In genomic region chr14:89270439-89271227, GRCh38 we compare ENCODE assay signal across 14 cellular contexts.
DNase-seq lines count a peak whose midpoint lies in the region; ATAC-seq, FAIRE-seq and TF ChIP-seq lines count a peak whose summit lies in the region.
"Had no signal": no experiment of that assay in that cellular context is flagged by ENCODE, and none has a peak within 500 bp of the region (broad histone marks: within the 10 kb centered on the region; RNA-seq: fewer than 3 reads in every experiment).

No MANE protein-coding gene starts in this region.

- H3K36me3 ChIP-seq in kidney (ENCODE audit: control insufficient read depth in 1 of 2, insufficient read depth in 2 of 2, low read length in 2 of 2) (no peaks in the 10 kb centered on the region), brain microvascular endothelial cell (replicated peaks) (no peaks in the 10 kb centered on the region)

- DNase-seq in COLO668 (lab: John Stamatoyannopoulos, UW; ENCODE audit: unreplicated experiment) (peak; percentile 39), kidney (peak; percentile 93), superior temporal gyrus (ENCODE audit: extremely low spot score) (no peak), H54 (ENCODE audit: insufficient read length, low spot score) (no peak), brain microvascular endothelial cell (no peak)
- DNase-seq: activated CD8-positive, alpha-beta memory T cell treated with anti-CD3 and anti-CD28 coated beads, Interleukin-2, amount 50 U/mL, for 4 hours; AML-193; heart left ventricle; stimulated activated CD4-positive, alpha-beta T cell treated with anti-CD3 and anti-CD28 coated beads, Interleukin-4, amount 100 ng/mL, for 4 hours had no signal

- no peaks in the 10 kb centered on the region for H3K27me3 ChIP-seq in brain microvascular endothelial cell (replicated peaks)
- H3K27me3 ChIP-seq: heart left ventricle had no signal

- H3K27ac ChIP-seq in kidney (ENCODE audit: low read depth in 2 of 2, low read length in 2 of 2) (no peak overlapping the region), brain microvascular endothelial cell (no peak overlapping the region)
- H3K27ac ChIP-seq: heart left ventricle, SK-N-MC had no signal

- no peak overlapping the region for H3K9ac ChIP-seq in kidney (ENCODE audit: low read length in 2 of 2)

- no peak overlapping the region for H3K4me3 ChIP-seq in kidney (ENCODE audit: low read length in 2 of 2)
- no peak overlapping the region for H3K4me3 ChIP-seq in brain microvascular endothelial cell (ENCODE audit: low read depth, low read length)
- H3K4me3 ChIP-seq: heart left ventricle, SK-N-MC had no signal

- TF ChIP-seq CTCF in kidney (IDR thresholded peaks at IDR 0.05; ENCODE audit: borderline replicate concordance, extremely low read depth, insufficient read depth) (no peak), brain microvascular endothelial cell (IDR thresholded peaks at IDR 0.05; ENCODE audit: low read depth, low read length, missing control alignments) (no peak)

- TF ChIP-seq POLR2A in H54 (IDR thresholded peaks at IDR 0.05; ENCODE audit: low read depth, low read length) = no peak

- H3K9me3 ChIP-seq in kidney (ENCODE audit: control insufficient read depth in 1 of 2, low read length in 2 of 2) = no peaks in the 10 kb centered on the region
- H3K9me3 ChIP-seq: heart left ventricle had no signal

- no peak for FAIRE-seq in kidney (lab: Jason Lieb, UNC)
- FAIRE-seq in H54 (lab: Jason Lieb, UNC) = no peak

- peak; percentile 74 for ATAC-seq in GM19463 (IDR thresholded peaks at IDR 0.05; ENCODE audit: unreplicated experiment)
- ATAC-seq in HG03521 (IDR thresholded peaks at IDR 0.05; ENCODE audit: unreplicated experiment) = peak; percentile 73
- no peak for ATAC-seq in GM21529 (IDR thresholded peaks at IDR 0.05; ENCODE audit: unreplicated experiment)
- ATAC-seq: heart left ventricle; natural killer cell treated with Interleukin-12 subunit alpha and Interleukin-12 subunit beta and Interleukin-15 and Interleukin-18, amount 100 ng/mL, for 72 hours had no signal

- in situ Hi-C loops in brain microvascular endothelial cell (cut with HindIII; ENCODE audit: low pct_ligation_motif_present, low sequenced_read_pairs) = no loop called here

- peaks cover 5 to 14% of the 10 kb centered on the region in 2 donors for H3K4me1 ChIP-seq in kidney (ENCODE audit: control insufficient read depth in 1 of 2, insufficient read depth in 1 of 2, low read depth in 1 of 2, low read length in 2 of 2)

- intact Hi-C loops in kidney (cut with DNase I) = no loop called here

Comparison
In these comparisons a context has a peak if more than half of its experiments do, and no peak if none do; other contexts are left out.
1. DNase-seq: peak in COLO668 (single experiment) and kidney (single experiment); none in superior temporal gyrus (single experiment), H54 (single experiment) and brain microvascular endothelial cell (single experiment).